Comparison of ENCODE assay signal across 1 cellular context in genomic region chr2:218407717-218408116, GRCh38.
TF ChIP-seq lines count a peak whose summit lies in the region.

No MANE protein-coding gene starts in this region.

TF ChIP-seq in GM23338, 12 proteins besides CTCF, POLR2A, EP300 and RAD21 (continued from another document):
- no peak for TF ChIP-seq ZNF462 (CRISPR knock-in tag; IDR thresholded peaks at IDR 0.05)
- no peak for TF ChIP-seq ZNF331 (CRISPR knock-in tag; IDR thresholded peaks at IDR 0.05; ENCODE audit: low read depth)
- TF ChIP-seq EZH2 (IDR thresholded peaks at IDR 0.05; ENCODE audit: low read depth, unreplicated experiment): no peak
- TF ChIP-seq NANOG (IDR thresholded peaks at IDR 0.05; ENCODE audit: borderline replicate concordance): no peak
- TF ChIP-seq EZH2phosphoT487 (IDR thresholded peaks at IDR 0.05; ENCODE audit: unreplicated experiment): no peak
- TF ChIP-seq ETS1 (IDR thresholded peaks at IDR 0.05): no peak
- no peak for TF ChIP-seq REST (IDR thresholded peaks at IDR 0.05; ENCODE audit: unreplicated experiment)
